Comparison of ENCODE assay signal across 8 cellular contexts in the genomic region with DNA sequence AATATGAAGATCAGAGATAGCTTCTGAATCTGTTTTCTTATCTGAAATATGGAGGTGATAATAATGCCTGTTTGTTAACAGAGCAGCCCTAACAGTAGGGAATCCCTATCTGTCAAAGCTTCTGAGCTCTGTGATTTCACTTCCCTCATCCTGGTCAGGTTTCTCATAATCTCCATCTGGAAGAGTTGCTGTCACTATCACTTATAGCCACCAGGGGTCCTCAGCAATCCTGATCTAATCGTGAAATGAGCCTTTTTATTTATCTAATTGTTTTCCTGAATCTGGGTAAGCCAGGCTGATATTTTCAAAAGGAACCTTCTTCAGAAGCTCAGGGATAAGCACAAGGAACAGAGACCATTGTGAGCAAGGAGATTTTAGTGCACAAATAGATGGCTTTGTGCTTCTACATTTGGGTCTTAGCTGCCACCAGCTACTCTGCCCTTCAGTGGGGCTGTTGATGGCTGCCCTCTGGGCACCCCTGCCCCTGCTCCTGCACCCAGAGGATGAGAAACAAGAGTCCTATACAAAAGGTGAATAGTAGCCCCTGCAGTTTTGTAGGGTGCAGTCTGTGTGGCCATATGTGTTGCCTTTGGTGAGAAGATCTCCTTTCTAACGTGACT.
DNase-seq lines count a peak whose midpoint lies in the region; ATAC-seq, FAIRE-seq and TF ChIP-seq lines count a peak whose summit lies in the region.

No MANE protein-coding gene starts in this region.

- no peaks in the 10 kb centered on the region for H3K9me3 ChIP-seq in CD8-positive, alpha-beta T cell (ENCODE audit: low read length)
- H3K9me3 ChIP-seq in endothelial cell of umbilical vein (replicated peaks; ENCODE audit: control insufficient read depth, insufficient read depth, low read length), result no peaks in the 10 kb centered on the region

- H3K27ac ChIP-seq in CD8-positive, alpha-beta T cell (ENCODE audit: low read depth, low read length), result no peak overlapping the region
- no peak overlapping the region for H3K27ac ChIP-seq in endothelial cell of umbilical vein (ENCODE audit: insufficient read depth, low read depth, low read length)

- peak; percentile 26 for TF ChIP-seq CTCF in CD8-positive, alpha-beta T cell (IDR thresholded peaks at IDR 0.05)
- TF ChIP-seq CTCF in endothelial cell of umbilical vein (IDR thresholded peaks at IDR 0.05; ENCODE audit: extremely low read depth in 1 of 2, insufficient read depth in 1 of 2, low read depth in 1 of 2, low read length in 2 of 2) (peak; percentile 7 to 34), retinal pigment epithelial cell (conservative IDR thresholded peaks at IDR 0.05; ENCODE audit: low read depth, low read length) (peak; percentile 79)

- H3K36me3 ChIP-seq in CD8-positive, alpha-beta T cell (ENCODE audit: insufficient read depth, low read length), result no peaks in the 10 kb centered on the region
- no peaks in the 10 kb centered on the region for H3K36me3 ChIP-seq in endothelial cell of umbilical vein (ENCODE audit: control insufficient read depth in 2 of 2, extremely low read depth in 1 of 2, insufficient read depth in 2 of 2, low read length in 2 of 2)

- H3K27me3 Mint-ChIP-seq in CD8-positive, alpha-beta T cell (ENCODE audit: low read depth), result no peaks in the 10 kb centered on the region

- dilution Hi-C loops in endothelial cell of umbilical vein (cut with MboI; ENCODE audit: extremely low pct_ligation_motif_present, low sequenced_read_pairs), result no loop called here

- no peak overlapping the region for H3K27ac Mint-ChIP-seq in CD8-positive, alpha-beta T cell

- no peaks in the 10 kb centered on the region for H3K36me3 Mint-ChIP-seq in CD8-positive, alpha-beta T cell

- POLR2A ChIA-PET in CD8-positive, alpha-beta T cell (lab: Charles Lee), result no interaction called here
- POLR2A ChIA-PET in endothelial cell of umbilical vein (lab: Charles Lee), result no interaction called here

- no peaks in the 10 kb centered on the region for H3K9me1 ChIP-seq in endothelial cell of umbilical vein (replicated peaks; ENCODE audit: control insufficient read depth, extremely low read depth, insufficient read depth, low read length)

- CTCF ChIA-PET in CD8-positive, alpha-beta T cell (lab: Charles Lee), result no interaction called here
- CTCF ChIA-PET in endothelial cell of umbilical vein (lab: Charles Lee), result interaction anchor here (1.5 kb wide), 1 partner anchor 9 kb away, joined by 3 read pairs; no protein-coding TSS in a partner anchor

- no peak for FAIRE-seq in endothelial cell of umbilical vein (lab: Jason Lieb, UNC)

- H3K27me3 ChIP-seq in CD8-positive, alpha-beta T cell (ENCODE audit: insufficient read depth, low read length), result no peaks in the 10 kb centered on the region
- H3K27me3 ChIP-seq in endothelial cell of umbilical vein (ENCODE audit: control insufficient read depth in 2 of 2, insufficient read depth in 2 of 2, low read length in 2 of 2), result no peaks in the 10 kb centered on the region

- intact Hi-C loops in CD8-positive, alpha-beta T cell (cut with DNase I, micrococcal nuclease), result loop anchor here in 1 of 2 experiments (5.0 to 10.0 kb wide), 2 partner anchors 207 to 379 kb away; no protein-coding TSS in a partner anchor
- intact Hi-C loops in endothelial cell of umbilical vein (cut with micrococcal nuclease), result loop anchor here (5.0 kb wide), 1 partner anchor 377 kb away; no protein-coding TSS in a partner anchor

- H3K4me2 ChIP-seq in endothelial cell of umbilical vein (ENCODE audit: insufficient read depth, low read length), result no peak overlapping the region

- H3K9ac ChIP-seq in endothelial cell of umbilical vein (replicated peaks; ENCODE audit: extremely low read depth, insufficient read depth, low read length), result no peak overlapping the region

- H3K4me1 ChIP-seq in CD8-positive, alpha-beta T cell (ENCODE audit: insufficient read depth, low read length), result no peaks in the 10 kb centered on the region
- no peaks in the 10 kb centered on the region for H3K4me1 ChIP-seq in endothelial cell of umbilical vein (ENCODE audit: control insufficient read depth, extremely low read depth, insufficient read depth, low read length)

- no peak for TF ChIP-seq POLR2A in endothelial cell of umbilical vein (IDR thresholded peaks at IDR 0.05; ENCODE audit: low read depth, low read length)

- no TSS peak for BruUV-seq in endothelial cell of umbilical vein (replicated peaks; lab: Mats Ljungman, UMichigan)

- no peak overlapping the region for H2AFZ ChIP-seq in endothelial cell of umbilical vein (ENCODE audit: low read depth, low read length)

- DNase-seq in CD8-positive, alpha-beta T cell, result peak in 1 of 7 experiments; percentile 6
- DNase-seq in NCI-H82 treated with DMSO at 0.1 percent for 48 hours (lab: John Stamatoyannopoulos, UW; ENCODE audit: unreplicated experiment) (peak; percentile 4), endothelial cell of umbilical vein (ENCODE audit: low read depth, low spot score) (peak; percentile 1), retinal pigment epithelial cell (ENCODE audit: low read depth) (no peak)
- no peak for DNase-seq in activated CD4-positive, CD25-positive, alpha-beta regulatory T cell (lab: John Stamatoyannopoulos, UW)

- ATAC-seq in CD8-positive, alpha-beta T cell, result no peak
- ATAC-seq in GM18858 (IDR thresholded peaks at IDR 0.05; ENCODE audit: unreplicated experiment) (peak; percentile 95), HG03025 (IDR thresholded peaks at IDR 0.05; ENCODE audit: low FRiP score, unreplicated experiment) (peak; percentile 94), HG03439 (IDR thresholded peaks at IDR 0.05; ENCODE audit: unreplicated experiment) (no peak)

- no peaks in the 10 kb centered on the region for H4K20me1 ChIP-seq in endothelial cell of umbilical vein (replicated peaks; ENCODE audit: control insufficient read depth, extremely low read depth, insufficient read depth, low read length)

- no peaks in the 10 kb centered on the region for H3K4me1 Mint-ChIP-seq in CD8-positive, alpha-beta T cell (ENCODE audit: low read depth)

- H3K9me3 Mint-ChIP-seq in CD8-positive, alpha-beta T cell, result no peaks in the 10 kb centered on the region

- H3K4me3 ChIP-seq in CD8-positive, alpha-beta T cell (ENCODE audit: low read depth, low read length), result no peak overlapping the region
- no peak overlapping the region for H3K4me3 ChIP-seq in endothelial cell of umbilical vein (replicated peaks in 1 of 3; ENCODE audit: insufficient read depth in 1 of 3, low read depth in 1 of 3, low read length in 3 of 3)
- H3K4me3 ChIP-seq in retinal pigment epithelial cell (ENCODE audit: low read length), result no peak overlapping the region

- H3K79me2 ChIP-seq in endothelial cell of umbilical vein (ENCODE audit: control insufficient read depth, insufficient read depth, low read length), result no peaks in the 10 kb centered on the region

- H3K4me3 Mint-ChIP-seq in CD8-positive, alpha-beta T cell, result no peak overlapping the region

TF ChIP-seq in endothelial cell of umbilical vein, 7 proteins besides CTCF, POLR2A, EP300 and RAD21:
- TF ChIP-seq POLR2AphosphoS5 (IDR thresholded peaks at IDR 0.05; ENCODE audit: insufficient read depth, low read depth, low read length), result no peak
- no peak for TF ChIP-seq JUN (IDR thresholded peaks at IDR 0.05; ENCODE audit: borderline replicate concordance, insufficient read depth, insufficient read length, low read depth)
- no peak for TF ChIP-seq GATA2 (IDR thresholded peaks at IDR 0.05; ENCODE audit: insufficient read depth, insufficient read length, low read depth, low read length)
- TF ChIP-seq, protein P1, sequence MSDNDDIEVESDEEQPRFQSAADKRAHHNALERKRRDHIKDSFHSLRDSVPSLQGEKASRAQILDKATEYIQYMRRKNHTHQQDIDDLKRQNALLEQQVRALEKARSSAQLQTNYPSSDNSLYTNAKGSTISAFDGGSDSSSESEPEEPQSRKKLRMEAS (IDR thresholded peaks at IDR 0.05; ENCODE audit: insufficient read depth, insufficient read length), result no peak
- TF ChIP-seq FOS (IDR thresholded peaks at IDR 0.05; ENCODE audit: borderline replicate concordance, insufficient read depth, low read length), result no peak
- no peak for TF ChIP-seq MYC (IDR thresholded peaks at IDR 0.05; ENCODE audit: low read depth, low read length)
- TF ChIP-seq EZH2 (IDR thresholded peaks at IDR 0.05; ENCODE audit: borderline replicate concordance, low read depth, low read length, severe bottlenecking), result no peak

Comparison
In these comparisons a context has a peak if more than half of its experiments do, and no peak if none do; other contexts are left out.
1. ATAC-seq: peak in GM18858 (single experiment) and HG03025 (single experiment); none in CD8-positive, alpha-beta T cell (single experiment) and HG03439 (single experiment).
2. DNase-seq: peak in NCI-H82 treated with DMSO at 0.1 percent for 48 hours (single experiment) and endothelial cell of umbilical vein (single experiment); none in retinal pigment epithelial cell (single experiment) and activated CD4-positive, CD25-positive, alpha-beta regulatory T cell (0 of 4).
3. CTCF ChIP-seq: peak in every context shown above with its lines; median percentile 79 in retinal pigment epithelial cell; 26 in CD8-positive, alpha-beta T cell; 20 in endothelial cell of umbilical vein.